In genomic region chr17:65052585-65052984, GRCh38 we compare ENCODE assay signal across 26 cellular contexts. TPM values are rescaled to one million over a fixed set of nuclear protein-coding genes. Genes with fewer than 3 reads are reported as not detected.
DNase-seq lines count a peak whose midpoint lies in the region; ATAC-seq and TF ChIP-seq lines count a peak whose summit lies in the region.
"Had no signal": no experiment of that assay in that cellular context is flagged by ENCODE, and none has a peak within 500 bp of the region (broad histone marks: within the 10 kb centered on the region; RNA-seq: fewer than 3 reads in every experiment).

No MANE protein-coding gene starts in this region.

- no peak overlapping the region for H3K4me3 ChIP-seq in transverse colon
- no peak overlapping the region for H3K4me3 ChIP-seq in mammary epithelial cell (replicated peaks in 1 of 3; ENCODE audit: insufficient read depth in 1 of 3, low read depth in 2 of 3, low read length in 3 of 3)
- H3K4me3 ChIP-seq: breast epithelium, coronary artery had no signal

- in situ Hi-C loops in transverse colon (cut with MboI; ENCODE audit: low pct_ligation_motif_present in 1 of 4, low pct_unique_long_range_greater_than_20kb in 1 of 4, low sequenced_read_pairs in 3 of 4) (no loop called here), mammary epithelial cell (cut with MboI; ENCODE audit: low sequenced_read_pairs in 2 of 2) (no loop called here)

- H3K36me3 ChIP-seq in transverse colon (peaks cover 0 to 13% (median 5%) of the 10 kb centered on the region in 4 donors), mammary epithelial cell (ENCODE audit: insufficient read depth, low read length) (peaks cover 41% of the 10 kb centered on the region)
- H3K36me3 ChIP-seq: breast epithelium had no signal

- H3K4me3 Mint-ChIP-seq in activated T-cell treated with anti-CD3 and anti-CD28 coated beads, Interleukin-2, amount 50 U/mL, for 24 hours: peak overlapping the region; percentile 9
- H3K4me3 Mint-ChIP-seq in T-helper 17 cell (no peak overlapping the region), immature natural killer cell (no peak overlapping the region)

- TF ChIP-seq CTCF in transverse colon (IDR thresholded peaks at IDR 0.05) (no peak), mammary epithelial cell (conservative IDR thresholded peaks at IDR 0.05 in 1 of 2, IDR thresholded peaks at IDR 0.05 in 1 of 2; ENCODE audit: extremely low read depth in 1 of 2, insufficient read depth in 1 of 2, low read depth in 1 of 2, low read length in 2 of 2) (no peak)

- no peaks in the 10 kb centered on the region for H4K20me1 ChIP-seq in mammary epithelial cell (ENCODE audit: insufficient read depth, low read length)

- H3K4me2 ChIP-seq in mammary epithelial cell (ENCODE audit: insufficient read depth, low read depth, low read length): no peak overlapping the region

- dilution Hi-C loops in mammary epithelial cell (cut with HindIII; ENCODE audit: low sequenced_read_pairs): no loop called here

- no peak overlapping the region for H2AFZ ChIP-seq in mammary epithelial cell (ENCODE audit: low read depth, low read length)

- H3K4me1 Mint-ChIP-seq in activated T-cell treated with anti-CD3 and anti-CD28 coated beads, Interleukin-2, amount 50 U/mL, for 24 hours (ENCODE audit: low read depth): peaks cover 80% of the 10 kb centered on the region
- H3K4me1 Mint-ChIP-seq in T-helper 17 cell (peaks cover 47% of the 10 kb centered on the region), immature natural killer cell (peaks cover 84 to 88% of the 10 kb centered on the region in 2 donors)

- H3K9me3 ChIP-seq in T-helper 17 cell (ENCODE audit: control insufficient read depth, low read length, poor library complexity, severe bottlenecking): no peaks in the 10 kb centered on the region
- H3K9me3 ChIP-seq in transverse colon: no peaks in the 10 kb centered on the region
- no peaks in the 10 kb centered on the region for H3K9me3 ChIP-seq in mammary epithelial cell (replicated peaks; ENCODE audit: insufficient read depth, low read length)
- H3K9me3 ChIP-seq: breast epithelium, psoas muscle had no signal

- no peak for TF ChIP-seq EP300 in transverse colon (IDR thresholded peaks at IDR 0.05; ENCODE audit: low read depth)

- CTCF ChIA-PET in mammary epithelial cell (lab: Charles Lee; ENCODE audit: low non-redundant PET): no interaction called here

- H3K27ac ChIP-seq in transverse colon (peak overlapping the region; percentile 23 to 99 (median 28)), mammary epithelial cell (ENCODE audit: insufficient read depth, low read depth, low read length) (no peak overlapping the region)
- H3K27ac ChIP-seq: coronary artery, psoas muscle, VCaP had no signal

- no peak for TF ChIP-seq POLR2A in transverse colon (IDR thresholded peaks at IDR 0.05)

- BruUV-seq in mammary epithelial cell (replicated peaks; lab: Mats Ljungman, UMichigan): no TSS peak

- no peak overlapping the region for H3K9ac ChIP-seq in mammary epithelial cell (ENCODE audit: insufficient read depth, low read length)

- H3K4me1 ChIP-seq in transverse colon (peaks cover 14 to 80% (median 36%) of the 10 kb centered on the region in 4 donors), mammary epithelial cell (ENCODE audit: insufficient read depth, low read length) (peaks cover 13% of the 10 kb centered on the region)

- peaks cover 86% of the 10 kb centered on the region for H3K36me3 Mint-ChIP-seq in activated T-cell treated with anti-CD3 and anti-CD28 coated beads, Interleukin-2, amount 50 U/mL, for 24 hours (ENCODE audit: low read depth)
- H3K36me3 Mint-ChIP-seq in T-helper 17 cell (ENCODE audit: low read depth) (peaks cover 20% of the 10 kb centered on the region), immature natural killer cell (peaks cover 13 to 25% (median 15%) of the 10 kb centered on the region in 3 donors)

- WGBS in transverse colon (ENCODE audit: low coverage in 1 of 2), 2 donors: 82 to 85% methylated on average over 4 of the region's 4 CpGs
- 78% methylated on average over 4 of the region's 4 CpGs for WGBS in mammary epithelial cell (ENCODE audit: low coverage, missing lambda C conversion rate)

- DNase-seq in activated T-cell treated with anti-CD3 and anti-CD28 coated beads, Interleukin-2, amount 50 U/mL, for 24 hours: no peak
- no peak for DNase-seq in activated T-cell treated with anti-CD3 and anti-CD28 coated beads, Interleukin-2, amount 50 U/mL, for 1 hour
- DNase-seq in T-helper 17 cell (no peak), immature natural killer cell (no peak), transverse colon (no peak), mammary epithelial cell (no peak), T-helper 2 cell (no peak)
- DNase-seq: activated CD4-positive, alpha-beta T cell treated with anti-CD3 and anti-CD28 coated beads, Interleukin-2, amount 10 ng/mL, durations not matched to agents 24 days and 14 days; activated CD8-positive, alpha-beta memory T cell treated with anti-CD3 and anti-CD28 coated beads, Interleukin-2, amount 50 U/mL, for 48 hours; activated effector memory CD4-positive, alpha-beta T cell treated with Interleukin-2 at 50 U/mL for 16 hours; AML-193; Calu3; EL; head of caudate nucleus; Kasumi-1; kidney glomerular epithelial cell; NCI-H187; NCI-H526 treated with DMSO at 0.1 percent for 48 hours; nucleus accumbens; psoas muscle; stimulated activated CD8-positive, alpha-beta memory T cell treated with anti-CD3 and anti-CD28 coated beads, Interleukin-4, amount 100 ng/mL, for 48 hours had no signal

- no peaks in the 10 kb centered on the region for H3K27me3 ChIP-seq in transverse colon
- H3K27me3 ChIP-seq in mammary epithelial cell (ENCODE audit: insufficient read depth, low read length): no peaks in the 10 kb centered on the region
- H3K27me3 ChIP-seq: breast epithelium had no signal

- ATAC-seq in T-helper 17 cell (no peak), HG03354 (IDR thresholded peaks at IDR 0.05; ENCODE audit: poor library complexity, severe bottlenecking, unreplicated experiment) (no peak)
- ATAC-seq: psoas muscle had no signal

- peak overlapping the region; percentile 18 for H3K27ac Mint-ChIP-seq in activated T-cell treated with anti-CD3 and anti-CD28 coated beads, Interleukin-2, amount 50 U/mL, for 24 hours
- H3K27ac Mint-ChIP-seq in T-helper 17 cell (peak overlapping the region; percentile 62), immature natural killer cell (peak overlapping the region in 4 of 6 donors; percentile 29 to 94 (median 61))
- H3K27ac Mint-ChIP-seq: T-helper 2 cell treated with Interferon-gamma antibody and Interleukin-4, amounts not matched to agents 5 μg/mL and 100 μg/mL, for 36 hours had no signal

- peaks cover 88% of the 10 kb centered on the region for H3K79me2 ChIP-seq in mammary epithelial cell (ENCODE audit: insufficient read depth, low read length)

- no peaks in the 10 kb centered on the region for H3K27me3 Mint-ChIP-seq in activated T-cell treated with anti-CD3 and anti-CD28 coated beads, Interleukin-2, amount 50 U/mL, for 24 hours
- H3K27me3 Mint-ChIP-seq in T-helper 17 cell (no peaks in the 10 kb centered on the region), immature natural killer cell (ENCODE audit: low read depth in 3 of 3) (peaks cover 9 to 20% (median 12%) of the 10 kb centered on the region in 3 donors)
- H3K27me3 Mint-ChIP-seq: activated CD4-positive, alpha-beta T cell treated with anti-CD3 and anti-CD28 coated beads, Interleukin-2, amount 10 ng/mL, durations not matched to agents 24 days and 14 days had no signal

- intact Hi-C loops in transverse colon (cut with DNase I; ENCODE audit: low total_unique reads): no loop called here
- intact Hi-C loops in mammary epithelial cell (cut with micrococcal nuclease): no loop called here

- no peaks in the 10 kb centered on the region for H3K9me3 Mint-ChIP-seq in activated T-cell treated with anti-CD3 and anti-CD28 coated beads, Interleukin-2, amount 50 U/mL, for 24 hours
- no peaks in the 10 kb centered on the region for H3K9me3 Mint-ChIP-seq in immature natural killer cell
- H3K9me3 Mint-ChIP-seq: activated CD4-positive, alpha-beta T cell treated with anti-CD3 and anti-CD28 coated beads, Interleukin-2, amount 10 ng/mL, durations not matched to agents 24 days and 14 days; T-helper 2 cell treated with Interferon-gamma antibody and Interleukin-4, amounts not matched to agents 5 μg/mL and 100 μg/mL, for 36 hours had no signal

RNA-seq across cellular contexts. Expression of gene GNA13, which starts 4.0 kb away (rescaled TPM):
- total RNA-seq in T-helper 17 cell (100 to 1,000 TPM; 102 to 132 TPM), transverse colon (10 to 100 TPM; 37.8 to 89.4 (median 76.4) TPM), mammary epithelial cell (10 to 100 TPM; 33.9 to 76.3 TPM)
- polyA plus RNA-seq in immature natural killer cell (10 to 100 TPM; 40.0 to 58.3 (median 51.7) TPM), mammary epithelial cell (24.8 TPM)
- 35.0 TPM for polyA minus RNA-seq in mammary epithelial cell
